In the genomic region with DNA sequence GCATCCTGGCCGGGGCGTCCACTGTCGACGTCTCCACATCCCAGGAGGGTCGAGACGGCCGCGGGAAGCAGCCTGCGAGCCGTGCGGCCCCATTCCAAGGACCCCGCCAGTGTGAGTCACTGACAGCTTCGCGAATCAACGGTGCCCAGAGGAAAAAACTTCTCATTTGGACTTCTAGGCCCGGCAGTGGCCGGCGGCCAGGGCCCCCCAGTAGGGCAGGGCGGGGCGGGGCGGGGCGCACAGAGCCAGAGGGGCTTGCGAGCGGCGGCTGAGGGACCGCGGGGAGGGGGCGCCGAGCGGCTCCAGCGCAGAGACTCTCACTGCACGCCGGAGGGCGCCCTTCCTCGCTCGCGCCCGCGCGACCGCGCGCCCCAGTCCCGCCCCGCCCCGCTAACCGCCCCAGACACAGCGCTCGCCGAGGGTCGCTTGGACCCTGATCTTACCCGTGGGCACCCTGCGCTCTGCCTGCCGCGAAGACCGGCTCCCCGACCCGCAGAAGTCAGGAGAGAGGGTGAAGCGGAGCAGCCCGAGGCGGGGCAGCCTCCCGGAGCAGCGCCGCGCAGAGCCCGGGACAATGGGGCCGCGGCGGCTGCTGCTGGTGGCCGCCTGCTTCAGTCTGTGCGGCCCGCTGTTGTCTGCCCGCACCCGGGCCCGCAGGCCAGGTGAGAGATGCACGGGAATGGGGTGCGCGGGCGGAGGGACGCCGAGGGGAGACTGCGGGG, we compare ENCODE assay signal across 8 cellular contexts. TPM values are rescaled to one million over a fixed set of nuclear protein-coding genes. Genes with fewer than 3 reads are reported as not detected.
DNase-seq lines count a peak whose midpoint lies in the region; ATAC-seq, FAIRE-seq and TF ChIP-seq lines count a peak whose summit lies in the region.

F2R (plus strand) TSS at position 393 of the 722 bp plus-strand sequence; CDS start at position 575, 182 bp downstream.

- CTCF ChIA-PET in HepG2 (lab: Yijun Ruan, JAX; ENCODE audit: low intra/inter-chr PET ratio, low total read pairs) = interaction anchor here (1.8 to 2.1 kb wide), 2 partner anchors 58 to 59 kb away, joined by 7 to 11 read pairs; no protein-coding TSS in a partner anchor

- FAIRE-seq in HepG2 (lab: Jason Lieb, UNC) = no peak

- peak within 1 kb of the TSS; percentile 87 for H3K4me3 ChIP-seq in GM23248
- peak within 1 kb of the TSS; percentile 93 for H3K4me3 ChIP-seq in Loucy (ENCODE audit: low read length, poor library complexity, severe bottlenecking)
- peak within 1 kb of the TSS; percentile 84 to 86 (median 86) for H3K4me3 ChIP-seq in HepG2 (replicated peaks in 1 of 3; ENCODE audit: insufficient read depth in 1 of 3, low read depth in 2 of 3, low read length in 3 of 3)

- H3K4me2 ChIP-seq in GM23248 (ENCODE audit: unreplicated experiment) (peak within 1 kb of the TSS; percentile 87), Loucy (ENCODE audit: low read depth, low read length, poor library complexity, severe bottlenecking) (peak within 1 kb of the TSS; percentile 82), HepG2 (ENCODE audit: low read depth, low read length) (peak within 1 kb of the TSS; percentile 97)

- BruUV-seq in HepG2 (replicated peaks; lab: Mats Ljungman, UMichigan) = no TSS peak

- H3K4me1 ChIP-seq in ES-I3 (ENCODE audit: insufficient read depth, low read length) (peaks cover 7% of the 10 kb centered on the region; the same call in 1 of the 2 replicates), GM23248 (ENCODE audit: insufficient read depth) (no peaks in the 10 kb centered on the region), Loucy (ENCODE audit: insufficient read depth, low read length, poor library complexity, severe bottlenecking) (peaks cover 52% of the 10 kb centered on the region), HepG2 (ENCODE audit: insufficient read depth, low read length) (peaks cover 27% of the 10 kb centered on the region)

- H3K79me2 ChIP-seq in GM23248 (ENCODE audit: insufficient read depth) (no peaks in the 10 kb centered on the region), Loucy (ENCODE audit: insufficient read depth, low read length) (peaks cover 48% of the 10 kb centered on the region), HepG2 (ENCODE audit: insufficient read depth, low read length) (no peaks in the 10 kb centered on the region)

- ATAC-seq in HepG2 = peak; percentile 92

- H3F3A ChIP-seq in GM23248 (ENCODE audit: insufficient read depth) = peaks cover 5% of the 10 kb centered on the region; the same call in 1 of the 2 replicates
- H3F3A ChIP-seq in Loucy (ENCODE audit: low read depth) = no peaks in the 10 kb centered on the region

- POLR2A ChIA-PET in HepG2 (lab: Yijun Ruan, JAX) = no interaction called here

- TF ChIP-seq POLR2A in HepG2 (IDR thresholded peaks at IDR 0.05; ENCODE audit: insufficient read depth in 1 of 2, low read depth in 2 of 2, low read length in 2 of 2) = no peak; a peak in 1 of 4 replicates

- no peaks in the 10 kb centered on the region for H3K9me2 ChIP-seq in GM23248 (ENCODE audit: insufficient read depth)
- no peaks in the 10 kb centered on the region for H3K9me2 ChIP-seq in Loucy (replicated peaks; ENCODE audit: low read depth, low read length)

- H3K9ac ChIP-seq in ES-I3 (ENCODE audit: low read depth, low read length) (peak within 1 kb of the TSS; percentile 85), GM23248 (peak within 1 kb of the TSS; percentile 67), Loucy (ENCODE audit: low read depth, low read length, poor library complexity, severe bottlenecking) (peak within 1 kb of the TSS; percentile 90), HepG2 (ENCODE audit: insufficient read depth, low read depth, low read length) (peak within 1 kb of the TSS; percentile 68)

- TF ChIP-seq RAD21 in HepG2 (CRISPR knock-in tag; IDR thresholded peaks at IDR 0.05) = peak; percentile 84

- H3K27ac ChIP-seq in GM23248 (no peak within 1 kb of the TSS), HepG2 (ENCODE audit: extremely low read length, insufficient read depth, low read length) (no peak within 1 kb of the TSS)

- TF ChIP-seq EP300 in HepG2 (IDR thresholded peaks at IDR 0.05; ENCODE audit: low read depth in 2 of 2, low read length in 2 of 2) = no peak
- TF ChIP-seq EP300 in HepG2 (CRISPR knock-in tag; IDR thresholded peaks at IDR 0.05; ENCODE audit: borderline replicate concordance) = no peak

- H2AFZ ChIP-seq in GM23248 (peak within 1 kb of the TSS; percentile 81), Loucy (ENCODE audit: low read length) (peak within 1 kb of the TSS; percentile 99), HepG2 (ENCODE audit: low read length) (no peak within 1 kb of the TSS)

- H3K27me3 ChIP-seq in GM23248 (replicated peaks; ENCODE audit: insufficient read depth) (peaks cover 28% of the 10 kb centered on the region), Loucy (ENCODE audit: insufficient read depth, low read length, poor library complexity, severe bottlenecking) (no peaks in the 10 kb centered on the region), HepG2 (ENCODE audit: control insufficient read depth in 1 of 2, insufficient read depth in 2 of 2, low read length in 2 of 2) (no peaks in the 10 kb centered on the region)

- no peaks in the 10 kb centered on the region for H3K36me3 ChIP-seq in ES-I3 (ENCODE audit: insufficient read depth, low read length)
- H3K36me3 ChIP-seq in GM23248 (ENCODE audit: low read depth) = no peaks in the 10 kb centered on the region
- no peaks in the 10 kb centered on the region for H3K36me3 ChIP-seq in Loucy (ENCODE audit: insufficient read depth, low read length)
- H3K36me3 ChIP-seq in HepG2 (replicated peaks in 1 of 2; ENCODE audit: control insufficient read depth in 1 of 2, insufficient read depth in 2 of 2, low read length in 2 of 2) = no peaks in the 10 kb centered on the region

- in situ Hi-C loops in GM23248 (cut with MboI) (no loop called here), HepG2 (cut with HindIII; ENCODE audit: extremely low pct_ligation_motif_present, low pct_unique_long_range_greater_than_20kb) (loop anchor here (5.0 kb wide), 1 partner anchor 61 kb away; no protein-coding TSS in a partner anchor)

- H4K20me1 ChIP-seq in GM23248 (ENCODE audit: insufficient read depth) (no peaks in the 10 kb centered on the region), Loucy (ENCODE audit: insufficient read depth, low read length, poor library complexity, severe bottlenecking) (peaks cover 30% of the 10 kb centered on the region), HepG2 (ENCODE audit: insufficient read depth, low read length) (no peaks in the 10 kb centered on the region)

- intact Hi-C loops in HepG2 (cut with micrococcal nuclease; ENCODE audit: unreplicated experiment) = loop anchor here (1.0 to 5.0 kb wide), 2 partner anchors 36 to 58 kb away; no protein-coding TSS in a partner anchor

- WGBS in GM23248 (ENCODE audit: low coverage in 1 of 2, low lambda C conversion rate in 2 of 2, missing lambda C conversion rate in 2 of 2), 2 experiments = 1% methylated on average over 46 to 73 of the region's 82 CpGs
- WGBS in HepG2 (ENCODE audit: low lambda C conversion rate) = 2% methylated on average over 10 of the region's 82 CpGs

- TF ChIP-seq CTCF in Loucy (conservative IDR thresholded peaks at IDR 0.05; ENCODE audit: low read length) (peak; percentile 47), HepG2 (CRISPR knock-in tag; IDR thresholded peaks at IDR 0.05) (peak; percentile 58)

- DNase-seq in GM23248 = peak; percentile 74
- peak; percentile 36 for DNase-seq in activated CD4-positive, CD25-positive, alpha-beta regulatory T cell treated with anti-CD3 and anti-CD28 coated beads, Interleukin-2, amount 50 U/mL, for 72 hours
- DNase-seq in dermis blood vessel endothelial cell = peak; percentile 89
- peak; percentile 24 for DNase-seq in HepG2 (ENCODE audit: low spot score)
- DNase-seq in stimulated activated CD4-positive, alpha-beta T cell treated with anti-CD3 and anti-CD28 coated beads, Interleukin-4, amount 100 ng/mL, for 48 hours (ENCODE audit: low read depth in 2 of 2) = peak; percentile 37 to 39
- no peak for DNase-seq in NCI-H146 (lab: John Stamatoyannopoulos, UW)

- H3K9me3 ChIP-seq in ES-I3 (ENCODE audit: control insufficient read depth, insufficient read depth, low read length) (no peaks in the 10 kb centered on the region), GM23248 (ENCODE audit: low read depth) (no peaks in the 10 kb centered on the region), Loucy (ENCODE audit: insufficient read depth, low read depth, low read length) (no peaks in the 10 kb centered on the region), HepG2 (ENCODE audit: low read length) (no peaks in the 10 kb centered on the region)

TF ChIP-seq in HepG2, 621 proteins besides CTCF, POLR2A, EP300 and RAD21 (continues in another document):
- TF ChIP-seq TEAD3 (CRISPR knock-in tag; optimal IDR thresholded peaks at IDR 0.05; ENCODE audit: borderline replicate concordance) (no peak), ZBTB42 (CRISPR knock-in tag; IDR thresholded peaks at IDR 0.05) (no peak), GTF2F1 (IDR thresholded peaks at IDR 0.05; ENCODE audit: low read length) (no peak), ZNF225 (CRISPR knock-in tag; IDR thresholded peaks at IDR 0.05) (no peak)

RNA-seq across cellular contexts. Expression of gene F2R, which starts in this region (rescaled TPM):
- total RNA-seq in GM23248 (2014; rRNA removed; shearing (Covaris generic)) = 3.7 and 5.3 TPM in 2 replicates
- polyA plus RNA-seq in GM23248 (2016; fragmentation: Nextera tagmentation; extraction: Ambion mirVana) = 4.4 and 4.6 TPM in 2 replicates
- total RNA-seq in dermis blood vessel endothelial cell = 99.4 and 122 TPM in 2 replicates
- 4.6 and 8.3 TPM in 2 replicates for total RNA-seq in HepG2 (2016; rRNA removed; fragmentation: Illumina TruSeq; extraction: Trizol)
- total RNA-seq in HepG2 (2016; cell fraction: cytosol; rRNA removed; fragmentation: Illumina TruSeq; extraction: Trizol; ENCODE audit: low read depth) = 0.40 and 0.97 TPM in 2 replicates
- total RNA-seq in HepG2 (2016; cell fraction: insoluble cytoplasmic fraction; rRNA removed; fragmentation: Illumina TruSeq; extraction: Trizol) = 5.0 and 8.5 TPM in 2 replicates
- 3.6 and 3.7 TPM in 2 replicates for total RNA-seq in HepG2 (2016; cell fraction: membrane; rRNA removed; fragmentation: Illumina TruSeq; extraction: Trizol)
- total RNA-seq in HepG2 (2016; cell fraction: nucleus; rRNA removed; fragmentation: Illumina TruSeq; extraction: Trizol) = 9.1 and 9.6 TPM in 2 replicates
- 12.3 and 13.6 TPM in 2 replicates for polyA plus RNA-seq in HepG2 (2011; rRNA removed)
- 10.7 and 16.3 TPM in 2 replicates for polyA plus RNA-seq in HepG2 (2011; cell fraction: cytosol; rRNA removed)
- polyA plus RNA-seq in HepG2 (2011; cell fraction: nucleus; rRNA removed) = 2.4 and 3.8 TPM in 2 replicates
- 5.7 and 5.9 TPM in 2 replicates for polyA plus RNA-seq in HepG2 (2012)
- polyA plus RNA-seq in HepG2 (2016; cell fraction: cytosol; fragmentation: Illumina TruSeq; extraction: Trizol; ENCODE audit: low read depth) = 0.66 and 0.90 TPM in 2 replicates
- 5.5 and 5.8 TPM in 2 replicates for polyA plus RNA-seq in HepG2 (2016; cell fraction: insoluble cytoplasmic fraction; fragmentation: Illumina TruSeq; extraction: Trizol; ENCODE audit: low read depth)
- polyA plus RNA-seq in HepG2 (2016; cell fraction: membrane; fragmentation: Illumina TruSeq; extraction: Trizol; ENCODE audit: low read depth) = 1.6 and 2.1 TPM in 2 replicates
- polyA plus RNA-seq in HepG2 (2016; cell fraction: nucleus; fragmentation: Illumina TruSeq; extraction: Trizol; ENCODE audit: insufficient read depth, low read depth) = 10.9 and 12.9 TPM in 2 replicates
- 1.3 and 28.5 TPM in 2 replicates for polyA minus RNA-seq in HepG2 (2011; rRNA and poly(A)+ RNA removed; ENCODE audit: low replicate concordance)
- polyA minus RNA-seq in HepG2 (2011; cell fraction: cytosol; rRNA and poly(A)+ RNA removed) = 8.1 and 10.8 TPM in 2 replicates
- polyA minus RNA-seq in HepG2 (2011; cell fraction: nucleus; rRNA and poly(A)+ RNA removed) = 4.8 and 6.0 TPM in 2 replicates
